8 cellular contexts compared by ENCODE assay signal in genomic region chr1:109493805-109494539, GRCh38. TPM values are rescaled to one million over a fixed set of nuclear protein-coding genes. Genes with fewer than 3 reads are reported as not detected.
DNase-seq lines count a peak whose midpoint lies in the region; ATAC-seq lines count a peak whose summit lies in the region.

Gene CYB561D1, plus strand, starts transcription at chr1:109494094. Its CDS starts 46 bp downstream, at chr1:109494140.

- H3K27me3 ChIP-seq in layer of hippocampus (ENCODE audit: control insufficient read depth, insufficient read depth, low read length) = no peaks in the 10 kb centered on the region

- H3K27ac ChIP-seq in layer of hippocampus (ENCODE audit: low read depth, low read length) = peak within 1 kb of the TSS; percentile 77

- ATAC-seq in GM18870 (IDR thresholded peaks at IDR 0.05; ENCODE audit: unreplicated experiment) (peak; percentile 72), HG03108 (IDR thresholded peaks at IDR 0.05; ENCODE audit: unreplicated experiment) (peak; percentile 91)

- DNase-seq in AG20443 (ENCODE audit: low spot score) (peak; percentile 95), NCI-H345 (lab: John Stamatoyannopoulos, UW) (peak; percentile 89), cerebellum (ENCODE audit: low spot score) (peak; percentile 87)
- peak; percentile 96 for DNase-seq in activated CD4-positive, CD25-positive, alpha-beta regulatory T cell treated with anti-CD3 and anti-CD28 coated beads, Interleukin-2, amount 50 U/mL, for 72 hours
- peak; percentile 88 to 89 for DNase-seq in stimulated activated CD4-positive, alpha-beta T cell treated with anti-CD3 and anti-CD28 coated beads, Interleukin-1b, Interleukin-23, amount 100 ng/mL, for 4 hours (ENCODE audit: low read depth in 2 of 2)

RNA-seq across cellular contexts. Expression of gene CYB561D1, which starts in this region (rescaled TPM):
- total RNA-seq in cerebellum = 5.4 TPM

Comparison
In these comparisons a context has a peak if more than half of its experiments do, and no peak if none do; other contexts are left out.
1. Peak in every context shown above with its lines: DNase-seq, ATAC-seq and H3K27ac ChIP-seq.